In genomic region chr7:71612892-71613291, GRCh38 we compare ENCODE assay signal across 20 cellular contexts.
DNase-seq lines count a peak whose midpoint lies in the region; ATAC-seq and TF ChIP-seq lines count a peak whose summit lies in the region.
"Had no signal": no experiment of that assay in that cellular context is flagged by ENCODE, and none has a peak within 500 bp of the region (broad histone marks: within the 10 kb centered on the region; RNA-seq: fewer than 3 reads in every experiment).

No MANE protein-coding gene starts in this region.

- intact Hi-C loops in Right ventricle myocardium superior (cut with DNase I): no loop called here
- intact Hi-C loops in dorsolateral prefrontal cortex (cut with DNase I): no loop called here
- intact Hi-C loops in aorta (cut with DNase I): no loop called here

- H3K27me3 ChIP-seq in right atrium auricular region (no peaks in the 10 kb centered on the region), dorsolateral prefrontal cortex (no peaks in the 10 kb centered on the region), aorta (ENCODE audit: control insufficient read depth in 1 of 2, insufficient read depth in 2 of 2, low read length in 1 of 2) (no peaks in the 10 kb centered on the region)
- H3K27me3 ChIP-seq: ascending aorta, Peyer's patch had no signal

- peaks cover 40% of the 10 kb centered on the region for H3K4me1 Mint-ChIP-seq in nephron
- H3K4me1 Mint-ChIP-seq: activated B cell treated with CpG ODN at 0.5 μM for 24 hours had no signal

- H3K36me3 Mint-ChIP-seq in nephron (ENCODE audit: low read depth): peaks cover 4% of the 10 kb centered on the region

- H3K27me3 Mint-ChIP-seq in nephron (ENCODE audit: low read depth): no peaks in the 10 kb centered on the region
- H3K27me3 Mint-ChIP-seq: activated B cell treated with CpG ODN at 0.5 μM for 24 hours; effector memory CD8-positive, alpha-beta T cell had no signal

- DNase-seq in Right ventricle myocardium superior: no peak
- no peak for DNase-seq in right atrium auricular region (ENCODE audit: low spot score)
- DNase-seq in dorsolateral prefrontal cortex: peak in 2 of 10 donors; percentile 23 to 64
- DNase-seq in aorta: no peak
- no peak for DNase-seq in OCI-M2 (lab: John Stamatoyannopoulos, UW; ENCODE audit: unreplicated experiment)
- DNase-seq: activated B cell treated with CpG ODN at 0.5 μM for 24 hours; activated effector memory CD4-positive, alpha-beta T cell treated with Interleukin-2 at 50 U/mL for 16 hours; effector memory CD8-positive, alpha-beta T cell; foreskin melanocyte; KBM-7; NCI-H1436 treated with DMSO at 0.1 percent for 48 hours; NCI-H510A treated with DMSO at 0.1 percent for 48 hours; Peyer's patch; stimulated activated CD4-positive, alpha-beta T cell treated with anti-CD3 and anti-CD28 coated beads, Interleukin-15, amount 100 ng/mL, for 24 hours had no signal

- peak overlapping the region in 2 of 3 experiments; percentile 52 to 58 for H3K27ac Mint-ChIP-seq in nephron
- H3K27ac Mint-ChIP-seq: activated B cell treated with CpG ODN at 0.5 μM for 24 hours; effector memory CD8-positive, alpha-beta T cell had no signal

- H3K9me3 Mint-ChIP-seq in nephron: peaks cover 2% of the 10 kb centered on the region

- H3K27ac ChIP-seq in right atrium auricular region: no peak overlapping the region
- H3K27ac ChIP-seq in dorsolateral prefrontal cortex: peak overlapping the region in 52 of 59 donors; percentile 7 to 83 (median 58)
- H3K27ac ChIP-seq in aorta (ENCODE audit: low read depth in 1 of 2, low read length in 2 of 2): peak overlapping the region in 1 of 2 donors; percentile 10
- H3K27ac ChIP-seq: parathyroid adenoma had no signal

- WGBS in aorta, 2 donors: 3 to 5% methylated on average over 6 of the region's 6 CpGs

- peaks cover 0 to 11% of the 10 kb centered on the region in 2 donors for H3K4me1 ChIP-seq in right atrium auricular region
- peaks cover 4% of the 10 kb centered on the region in 2 donors for H3K4me1 ChIP-seq in aorta (ENCODE audit: control insufficient read depth in 1 of 2, insufficient read depth in 2 of 2, low read length in 2 of 2)
- H3K4me1 ChIP-seq: parathyroid adenoma, Peyer's patch had no signal

- H3K4me3 ChIP-seq in right atrium auricular region: no peak overlapping the region
- H3K4me3 ChIP-seq in dorsolateral prefrontal cortex: peak overlapping the region in 23 of 59 donors; percentile 2 to 50 (median 22)
- H3K4me3 ChIP-seq in aorta (ENCODE audit: low read length in 2 of 2): no peak overlapping the region
- H3K4me3 ChIP-seq: Peyer's patch had no signal

- H3K9me3 ChIP-seq in right atrium auricular region (no peaks in the 10 kb centered on the region), aorta (ENCODE audit: control insufficient read depth, low read length) (no peaks in the 10 kb centered on the region)
- H3K9me3 ChIP-seq: Peyer's patch had no signal

- peak; percentile 69 for ATAC-seq in Right ventricle myocardium superior (ENCODE audit: poor library complexity)
- peak; percentile 22 for ATAC-seq in aorta (ENCODE audit: low FRiP score)
- ATAC-seq in HG03342 (IDR thresholded peaks at IDR 0.05; ENCODE audit: unreplicated experiment): no peak
- no peak for ATAC-seq in GM19324 (IDR thresholded peaks at IDR 0.05; ENCODE audit: low FRiP score, unreplicated experiment)
- ATAC-seq: effector memory CD8-positive, alpha-beta T cell; HCT116 had no signal

- peak overlapping the region in 1 of 3 experiments; percentile 21 for H3K4me3 Mint-ChIP-seq in nephron
- H3K4me3 Mint-ChIP-seq: activated B cell treated with CpG ODN at 0.5 μM for 24 hours; effector memory CD8-positive, alpha-beta T cell had no signal

- no peak for TF ChIP-seq CTCF in right atrium auricular region (IDR thresholded peaks at IDR 0.05)
- no peak for TF ChIP-seq CTCF in dorsolateral prefrontal cortex (IDR thresholded peaks at IDR 0.05 in 54 of 56, conservative IDR thresholded peaks at IDR 0.05 in 2 of 56; ENCODE audit: low read depth in 1 of 56, partially characterized antibody in 56 of 56)
- TF ChIP-seq CTCF in nephron (IDR thresholded peaks at IDR 0.05; ENCODE audit: unreplicated experiment in 3 of 3): no peak

- H3K36me3 ChIP-seq in right atrium auricular region (no peaks in the 10 kb centered on the region), aorta (ENCODE audit: control insufficient read depth in 1 of 2, insufficient read depth in 2 of 2, low read length in 1 of 2) (no peaks in the 10 kb centered on the region)
- H3K36me3 ChIP-seq: ascending aorta, Peyer's patch had no signal

Comparison
In these comparisons a context has a peak if more than half of its experiments do, and no peak if none do; other contexts are left out.
1. ATAC-seq: peak in Right ventricle myocardium superior (single experiment) and aorta (single experiment); none in HG03342 (single experiment) and GM19324 (single experiment).
2. H3K27ac ChIP-seq: peak in dorsolateral prefrontal cortex (52 of 59); none in right atrium auricular region (0 of 2).